In genomic region chr3:147007736-147008245, GRCh38 we compare ENCODE assay signal across 17 cellular contexts.
"Had no signal": no experiment of that assay in that cellular context is flagged by ENCODE, and none has a peak within 500 bp of the region (broad histone marks: within the 10 kb centered on the region; RNA-seq: fewer than 3 reads in every experiment).

No MANE protein-coding gene starts in this region.

- H3K4me3 ChIP-seq: dorsolateral prefrontal cortex, gastrocnemius medialis, mucosa of descending colon, neural progenitor cell, thyroid gland had no signal

- H2AFZ ChIP-seq: neural progenitor cell, parathyroid adenoma had no signal

- H3K9ac ChIP-seq: neural progenitor cell, parathyroid adenoma had no signal

- DNase-seq: dorsolateral prefrontal cortex; effector CD4-positive, alpha-beta T cell; gastrocnemius medialis; head of caudate nucleus; mesenchymal stem cell; mucosa of descending colon; naive thymus-derived CD4-positive, alpha-beta T cell; right cardiac atrium; small intestine; stimulated activated CD4-positive, alpha-beta T cell treated with anti-CD3 and anti-CD28 coated beads, Interleukin-15, amount 100 ng/mL, for 24 hours; stimulated activated CD4-positive, alpha-beta T cell treated with anti-CD3 and anti-CD28 coated beads, Interleukin-4, amount 100 ng/mL, for 1 hour; stimulated activated CD8-positive, alpha-beta memory T cell treated with anti-CD3 and anti-CD28 coated beads, Interleukin-4, amount 100 ng/mL, for 48 hours; stimulated activated naive CD4-positive, alpha-beta T cell; stimulated activated naive CD8-positive, alpha-beta T cell treated with anti-CD3 and anti-CD28 coated beads, Interleukin-15, amount 100 ng/mL, for 72 hours; thyroid gland had no signal

- H3K9me3 ChIP-seq: gastrocnemius medialis, mucosa of descending colon, thyroid gland had no signal

- H3K36me3 ChIP-seq: gastrocnemius medialis, neural progenitor cell, thyroid gland had no signal

- H3K27ac ChIP-seq: dorsolateral prefrontal cortex, gastrocnemius medialis, neural progenitor cell, parathyroid adenoma, thyroid gland had no signal

- H3K27me3 ChIP-seq: gastrocnemius medialis, neural progenitor cell, thyroid gland had no signal

- H3K4me1 ChIP-seq: neural progenitor cell, parathyroid adenoma, thyroid gland had no signal

- H3K79me2 ChIP-seq: parathyroid adenoma had no signal

- H3K4me2 ChIP-seq: neural progenitor cell had no signal
